In the genomic region with DNA sequence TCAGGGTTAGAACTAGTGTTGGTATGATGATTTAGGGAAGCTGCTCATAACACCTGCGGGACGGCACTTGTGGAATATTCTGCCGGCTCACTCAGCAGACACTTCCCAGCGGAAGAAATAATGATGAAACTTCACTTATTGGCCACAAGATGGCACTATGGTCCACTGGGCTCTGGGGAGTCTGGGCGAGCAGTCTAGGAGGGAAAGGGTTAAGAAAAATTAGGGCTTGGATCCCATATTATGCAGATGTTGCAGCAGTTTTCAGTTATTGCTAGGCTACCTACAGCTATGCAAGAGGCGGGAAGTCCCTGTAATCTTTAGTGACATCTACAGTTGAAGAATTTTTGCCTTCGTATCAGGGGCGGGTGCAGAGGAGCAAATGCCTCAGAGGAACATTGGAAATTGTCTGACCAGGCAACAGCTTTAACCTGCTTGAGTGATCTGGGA, we compare ENCODE assay signal across 8 cellular contexts.
DNase-seq lines count a peak whose midpoint lies in the region; ATAC-seq, FAIRE-seq and TF ChIP-seq lines count a peak whose summit lies in the region.

No MANE protein-coding gene starts in this region.

- no peaks in the 10 kb centered on the region for H4K20me1 ChIP-seq in DOHH2 (ENCODE audit: control insufficient read depth, insufficient read depth, low read depth, low read length)

- WGBS in small intestine, 3 donors: 5 to 9% (median 8%) methylated on average over 8 of the region's 8 CpGs

- H3F3A ChIP-seq in DOHH2 (ENCODE audit: control insufficient read depth, insufficient read depth): no peaks in the 10 kb centered on the region

- H3K27ac ChIP-seq in DOHH2 (ENCODE audit: low read depth, low read length) (no peak overlapping the region), small intestine (ENCODE audit: low read depth in 1 of 2, low read length in 1 of 2) (no peak overlapping the region)

- peaks cover 32% of the 10 kb centered on the region for H3K27me3 Mint-ChIP-seq in activated B cell treated with CpG ODN at 0.5 μM for 24 hours

- no peaks in the 10 kb centered on the region for H3K4me1 ChIP-seq in DOHH2 (ENCODE audit: control insufficient read depth, low read length)
- H3K4me1 ChIP-seq in small intestine (ENCODE audit: control insufficient read depth in 2 of 2, insufficient read depth in 1 of 2, low read depth in 1 of 2, low read length in 1 of 2): no peaks in the 10 kb centered on the region

- H3K36me3 ChIP-seq in DOHH2 (ENCODE audit: control insufficient read depth, low read length): no peaks in the 10 kb centered on the region
- no peaks in the 10 kb centered on the region for H3K36me3 ChIP-seq in small intestine (ENCODE audit: control insufficient read depth in 2 of 2, insufficient read depth in 2 of 2, low read length in 2 of 2)

- no peaks in the 10 kb centered on the region for H3K9me3 Mint-ChIP-seq in activated B cell treated with CpG ODN at 0.5 μM for 24 hours

- no peak overlapping the region for H3K4me2 ChIP-seq in DOHH2 (ENCODE audit: low read length)

- H3K27ac Mint-ChIP-seq in activated B cell treated with CpG ODN at 0.5 μM for 24 hours: no peak overlapping the region

- H3K36me3 Mint-ChIP-seq in activated B cell treated with CpG ODN at 0.5 μM for 24 hours (ENCODE audit: low read depth): no peaks in the 10 kb centered on the region

- no peaks in the 10 kb centered on the region for H3K9me2 ChIP-seq in DOHH2 (replicated peaks; ENCODE audit: control insufficient read depth, low read length)

- peak; percentile 9 for DNase-seq in HTR-8/SVneo (ENCODE audit: insufficient read length, low spot score)
- DNase-seq in activated B cell treated with CpG ODN at 0.5 μM for 24 hours: no peak
- no peak for DNase-seq in Right ventricle myocardium superior
- peak; percentile 58 for DNase-seq in small intestine
- DNase-seq in effector CD8-positive, alpha-beta T cell (lab: John Stamatoyannopoulos, UW): no peak

- no peak overlapping the region for H3K4me3 ChIP-seq in DOHH2 (ENCODE audit: low read length)
- H3K4me3 ChIP-seq in small intestine (ENCODE audit: low read depth in 1 of 2, low read length in 2 of 2): no peak overlapping the region

- peak; percentile 58 for ATAC-seq in GM19328 (IDR thresholded peaks at IDR 0.05; ENCODE audit: unreplicated experiment)
- no peak for ATAC-seq in activated B cell treated with CpG ODN at 0.5 μM for 24 hours (ENCODE audit: low read depth)
- ATAC-seq in Right ventricle myocardium superior (ENCODE audit: poor library complexity): peak; percentile 60
- ATAC-seq in GM21619 (IDR thresholded peaks at IDR 0.05; ENCODE audit: unreplicated experiment): no peak

- CTCF ChIA-PET in activated B cell treated with CpG ODN at 0.5 μM for 24 hours (lab: Charles Lee): interaction anchor here (0.8 to 2.1 kb wide), 2 partner anchors 13 to 19 kb away, joined by 3 to 9 read pairs; no protein-coding TSS in a partner anchor

- FAIRE-seq in HTR-8/SVneo (lab: Jason Lieb, UNC) (no peak), small intestine (lab: Jason Lieb, UNC) (no peak)

- peak; percentile 93 for TF ChIP-seq CTCF in DOHH2 (IDR thresholded peaks at IDR 0.05; ENCODE audit: low read depth, low read length, poor library complexity, severe bottlenecking)
- peak; percentile 61 for TF ChIP-seq CTCF in activated B cell treated with CpG ODN at 0.5 μM for 24 hours (IDR thresholded peaks at IDR 0.05)

- H3K4me1 Mint-ChIP-seq in activated B cell treated with CpG ODN at 0.5 μM for 24 hours: peaks cover 4% of the 10 kb centered on the region

- H3K27me3 ChIP-seq in DOHH2 (ENCODE audit: control insufficient read depth, low read length) (peaks cover 33% of the 10 kb centered on the region), small intestine (ENCODE audit: control insufficient read depth in 2 of 2, insufficient read depth in 2 of 2, low read length in 2 of 2) (no peaks in the 10 kb centered on the region)

- H3K9me3 ChIP-seq in DOHH2 (ENCODE audit: control insufficient read depth, insufficient read depth, low read length) (no peaks in the 10 kb centered on the region), small intestine (ENCODE audit: control insufficient read depth, low read depth) (no peaks in the 10 kb centered on the region)

- intact Hi-C loops in activated B cell treated with CpG ODN at 0.5 μM for 24 hours (cut with micrococcal nuclease): no loop called here
- intact Hi-C loops in Right ventricle myocardium superior (cut with DNase I): no loop called here

- H3K4me3 Mint-ChIP-seq in activated B cell treated with CpG ODN at 0.5 μM for 24 hours: no peak overlapping the region

- no peaks in the 10 kb centered on the region for H3K79me2 ChIP-seq in DOHH2 (ENCODE audit: control insufficient read depth, low read length)

- POLR2A ChIA-PET in activated B cell treated with CpG ODN at 0.5 μM for 24 hours (lab: Charles Lee): no interaction called here

Comparison
In these comparisons a context has a peak if more than half of its experiments do, and no peak if none do; other contexts are left out.
1. ATAC-seq: peak in GM19328 (single experiment) and Right ventricle myocardium superior (single experiment); none in activated B cell treated with CpG ODN at 0.5 μM for 24 hours (single experiment) and GM21619 (single experiment).
2. DNase-seq: peak in HTR-8/SVneo (single experiment) and small intestine (single experiment); none in activated B cell treated with CpG ODN at 0.5 μM for 24 hours (single experiment), Right ventricle myocardium superior (single experiment) and effector CD8-positive, alpha-beta T cell (single experiment).